ENCODE assay signal across 9 cellular contexts in genomic region chr2:67840460-67841068, GRCh38.
DNase-seq lines count a peak whose midpoint lies in the region; ATAC-seq and TF ChIP-seq lines count a peak whose summit lies in the region.
"Had no signal": no experiment of that assay in that cellular context is flagged by ENCODE, and none has a peak within 500 bp of the region (broad histone marks: within the 10 kb centered on the region; RNA-seq: fewer than 3 reads in every experiment).

No MANE protein-coding gene starts in this region.

- H3K36me3 ChIP-seq in neuronal stem cell (replicated peaks in 1 of 2; ENCODE audit: control insufficient read depth in 2 of 2, insufficient read depth in 2 of 2, low read length in 2 of 2), result no peaks in the 10 kb centered on the region

- H3K4me1 ChIP-seq in neuronal stem cell (ENCODE audit: control insufficient read depth in 2 of 2, insufficient read depth in 1 of 2, low read depth in 1 of 2, low read length in 2 of 2), result peaks cover 0 to 2% of the 10 kb centered on the region in 2 donors

- H3K4me3 ChIP-seq in foreskin fibroblast (ENCODE audit: low read depth in 1 of 2, low read length in 2 of 2) (no peak overlapping the region), neuronal stem cell (ENCODE audit: low read length in 2 of 2) (no peak overlapping the region)

- H3K9me3 ChIP-seq in neuronal stem cell (replicated peaks in 1 of 2; ENCODE audit: control insufficient read depth in 2 of 2, insufficient read depth in 1 of 2, low read depth in 1 of 2, low read length in 2 of 2), result no peaks in the 10 kb centered on the region

- ATAC-seq in activated B cell treated with CpG ODN at 0.5 μM for 24 hours (ENCODE audit: low read depth), result peak; percentile 42
- ATAC-seq: effector memory CD8-positive, alpha-beta T cell had no signal

- no peak overlapping the region for H3K9ac ChIP-seq in neuronal stem cell (ENCODE audit: low read depth, low read length, poor library complexity)

- no peak overlapping the region for H2AK5ac ChIP-seq in neuronal stem cell (ENCODE audit: low read depth, low read length)

- DNase-seq in activated naive CD4-positive, alpha-beta T cell treated with anti-CD3 and anti-CD28 coated beads for 36 hours, result peak; percentile 58
- DNase-seq in activated naive CD4-positive, alpha-beta T cell (lab: John Stamatoyannopoulos, UW), result no peak
- DNase-seq in HFFc6, result peak; percentile 66
- peak; percentile 35 to 61 for DNase-seq in NCI-H187 (lab: John Stamatoyannopoulos, UW)
- DNase-seq in activated B cell treated with CpG ODN at 0.5 μM for 24 hours, result no peak
- DNase-seq in foreskin fibroblast, result peak; percentile 75 to 91
- peak; percentile 36 for DNase-seq in neuronal stem cell (ENCODE audit: low spot score)
- DNase-seq in epidermal melanocyte (ENCODE audit: insufficient read length, low spot score), result no peak

- H3K27ac Mint-ChIP-seq in activated naive CD4-positive, alpha-beta T cell treated with anti-CD3 and anti-CD28 coated beads for 36 hours, result no peak overlapping the region
- H3K27ac Mint-ChIP-seq in HFFc6 (no peak overlapping the region), activated B cell treated with CpG ODN at 0.5 μM for 24 hours (no peak overlapping the region)
- H3K27ac Mint-ChIP-seq: effector memory CD8-positive, alpha-beta T cell had no signal

- CTCF ChIA-PET in activated naive CD4-positive, alpha-beta T cell treated with anti-CD3 and anti-CD28 coated beads for 36 hours (lab: Charles Lee), result no interaction called here
- CTCF ChIA-PET in activated B cell treated with CpG ODN at 0.5 μM for 24 hours (lab: Charles Lee), result interaction anchor here (1.0 to 2.6 kb wide), 2 partner anchors 107 to 1402 kb away, joined by 3 to 10 read pairs; no protein-coding TSS in a partner anchor

- H3K4me2 ChIP-seq in neuronal stem cell (ENCODE audit: insufficient read depth, low read length, poor library complexity, severe bottlenecking), result no peak overlapping the region

- no peaks in the 10 kb centered on the region for H3K9me3 Mint-ChIP-seq in activated naive CD4-positive, alpha-beta T cell treated with anti-CD3 and anti-CD28 coated beads for 36 hours
- H3K9me3 Mint-ChIP-seq in HFFc6 (no peaks in the 10 kb centered on the region), activated B cell treated with CpG ODN at 0.5 μM for 24 hours (no peaks in the 10 kb centered on the region)
- H3K9me3 Mint-ChIP-seq: effector memory CD8-positive, alpha-beta T cell had no signal

- no peak overlapping the region for H2AFZ ChIP-seq in neuronal stem cell (ENCODE audit: low read length)

- H3K4me3 Mint-ChIP-seq in activated naive CD4-positive, alpha-beta T cell treated with anti-CD3 and anti-CD28 coated beads for 36 hours, result no peak overlapping the region
- H3K4me3 Mint-ChIP-seq in HFFc6, result no peak overlapping the region
- no peak overlapping the region for H3K4me3 Mint-ChIP-seq in activated B cell treated with CpG ODN at 0.5 μM for 24 hours
- H3K4me3 Mint-ChIP-seq: effector memory CD8-positive, alpha-beta T cell had no signal

- no peak overlapping the region for H3K23ac ChIP-seq in neuronal stem cell (ENCODE audit: low read depth, low read length, poor library complexity)

- H4K91ac ChIP-seq in neuronal stem cell (ENCODE audit: low read depth, low read length, poor library complexity), result no peak overlapping the region

- no peak overlapping the region for H4K8ac ChIP-seq in neuronal stem cell (ENCODE audit: low read depth, low read length)

- no peak overlapping the region for H2BK12ac ChIP-seq in neuronal stem cell (ENCODE audit: low read length)

- POLR2A ChIA-PET in activated B cell treated with CpG ODN at 0.5 μM for 24 hours (lab: Charles Lee), result no interaction called here

- no peak overlapping the region for H3K18ac ChIP-seq in neuronal stem cell (ENCODE audit: low read length)

- TF ChIP-seq CTCF in HFFc6 (IDR thresholded peaks at IDR 0.05), result peak; percentile 89
- TF ChIP-seq CTCF in activated B cell treated with CpG ODN at 0.5 μM for 24 hours (IDR thresholded peaks at IDR 0.05), result no peak
- TF ChIP-seq CTCF in foreskin fibroblast (IDR thresholded peaks at IDR 0.05; ENCODE audit: low read depth, low read length), result peak; percentile 88

- no peak overlapping the region for H3K4ac ChIP-seq in neuronal stem cell (ENCODE audit: low read length)

- no peaks in the 10 kb centered on the region for H3K79me1 ChIP-seq in neuronal stem cell (ENCODE audit: low read depth, low read length)

- WGBS in neuronal stem cell (ENCODE audit: extremely low coverage in 2 of 2, insufficient read length in 2 of 2, insufficient replicate concordance in 1 of 2), 2 donors, result no CpG with 5 or more reads among the region's 5 CpGs

- H2BK5ac ChIP-seq in neuronal stem cell (ENCODE audit: low read length), result no peak overlapping the region

- H3K27ac ChIP-seq in neuronal stem cell (replicated peaks; ENCODE audit: low read length), result no peak overlapping the region

- no peaks in the 10 kb centered on the region for H3K36me3 Mint-ChIP-seq in activated naive CD4-positive, alpha-beta T cell treated with anti-CD3 and anti-CD28 coated beads for 36 hours (ENCODE audit: low read depth)
- H3K36me3 Mint-ChIP-seq in HFFc6 (ENCODE audit: low read depth) (no peaks in the 10 kb centered on the region), activated B cell treated with CpG ODN at 0.5 μM for 24 hours (ENCODE audit: low read depth) (no peaks in the 10 kb centered on the region)

- H2BK15ac ChIP-seq in neuronal stem cell (ENCODE audit: low read length), result no peak overlapping the region

- intact Hi-C loops in activated naive CD4-positive, alpha-beta T cell treated with anti-CD3 and anti-CD28 coated beads for 36 hours (cut with micrococcal nuclease), result loop anchor here (1.0 to 10.0 kb wide), 2 partner anchors 191 to 366 kb away; no protein-coding TSS in a partner anchor
- intact Hi-C loops in activated B cell treated with CpG ODN at 0.5 μM for 24 hours (cut with micrococcal nuclease), result loop anchor here (1.0 kb wide), 2 partner anchors 107 to 1411 kb away; no protein-coding TSS in a partner anchor

- no peak overlapping the region for H2BK120ac ChIP-seq in neuronal stem cell (ENCODE audit: low read depth, low read length)

- H3K27me3 Mint-ChIP-seq in activated naive CD4-positive, alpha-beta T cell treated with anti-CD3 and anti-CD28 coated beads for 36 hours (ENCODE audit: low read depth), result peaks cover 4% of the 10 kb centered on the region
- H3K27me3 Mint-ChIP-seq in HFFc6 (ENCODE audit: insufficient read depth), result peaks cover 2% of the 10 kb centered on the region; the same call in 1 of the 2 replicates
- peaks cover 11% of the 10 kb centered on the region for H3K27me3 Mint-ChIP-seq in activated B cell treated with CpG ODN at 0.5 μM for 24 hours

- no peak overlapping the region for H3K14ac ChIP-seq in neuronal stem cell (ENCODE audit: low read length)

- H3K27me3 ChIP-seq in neuronal stem cell (ENCODE audit: control insufficient read depth in 3 of 3, insufficient read depth in 3 of 3, low read depth in 1 of 3, low read length in 3 of 3), result no peaks in the 10 kb centered on the region

- H3K4me1 Mint-ChIP-seq in activated naive CD4-positive, alpha-beta T cell treated with anti-CD3 and anti-CD28 coated beads for 36 hours (ENCODE audit: low read depth), result no peaks in the 10 kb centered on the region
- H3K4me1 Mint-ChIP-seq in HFFc6 (ENCODE audit: low read depth), result peaks cover 37% of the 10 kb centered on the region
- H3K4me1 Mint-ChIP-seq in activated B cell treated with CpG ODN at 0.5 μM for 24 hours, result no peaks in the 10 kb centered on the region

Comparison
In these comparisons a context has a peak if more than half of its experiments do, and no peak if none do; other contexts are left out.
1. DNase-seq: peak in activated naive CD4-positive, alpha-beta T cell treated with anti-CD3 and anti-CD28 coated beads for 36 hours (single experiment), HFFc6 (single experiment), NCI-H187 (2 of 2), foreskin fibroblast (2 of 2) and neuronal stem cell (single experiment); none in activated naive CD4-positive, alpha-beta T cell (0 of 4), activated B cell treated with CpG ODN at 0.5 μM for 24 hours (single experiment) and epidermal melanocyte (single experiment).